ENCODE assay signal across 16 cellular contexts in genomic region chr11:79697905-79698304, GRCh38.
DNase-seq lines count a peak whose midpoint lies in the region; ATAC-seq, FAIRE-seq and TF ChIP-seq lines count a peak whose summit lies in the region.
"Had no signal": no experiment of that assay in that cellular context is flagged by ENCODE, and none has a peak within 500 bp of the region (broad histone marks: within the 10 kb centered on the region; RNA-seq: fewer than 3 reads in every experiment).

No MANE protein-coding gene starts in this region.

- H3K4me3 ChIP-seq in OCI-LY3 (ENCODE audit: low read length), result peak overlapping the region; percentile 9; the same call in 1 of the 2 replicates
- H3K4me3 ChIP-seq: uterus had no signal

- peak overlapping the region; percentile 85 for H3K27ac ChIP-seq in OCI-LY3 (ENCODE audit: low read length)
- H3K27ac ChIP-seq: C4-2B, uterus had no signal

- TF ChIP-seq CTCF in OCI-LY3 (IDR thresholded peaks at IDR 0.05; ENCODE audit: low read depth, low read length), result no peak

- H3K36me3 ChIP-seq in OCI-LY3 (replicated peaks; ENCODE audit: low read depth, low read length), result peaks cover 59% of the 10 kb centered on the region
- H3K36me3 ChIP-seq: uterus had no signal

- H3K4me1 ChIP-seq in OCI-LY3 (ENCODE audit: low read length), result peaks cover 58% of the 10 kb centered on the region
- H3K4me1 ChIP-seq: uterus had no signal

- H2AFZ ChIP-seq in OCI-LY3 (ENCODE audit: low read depth, low read length), result no peak overlapping the region

- peaks cover 17% of the 10 kb centered on the region for H3K79me2 ChIP-seq in OCI-LY3 (ENCODE audit: low read length)

- no peaks in the 10 kb centered on the region for H3K27me3 ChIP-seq in OCI-LY3 (ENCODE audit: low read depth, low read length)
- H3K27me3 ChIP-seq: uterus had no signal

- peaks cover 39% of the 10 kb centered on the region for H3K9me3 ChIP-seq in OCI-LY3 (ENCODE audit: insufficient read depth, low read length)
- H3K9me3 ChIP-seq: uterus had no signal

- no peak for FAIRE-seq in GM12891 (lab: Jason Lieb, UNC)

- no peaks in the 10 kb centered on the region for H4K20me1 ChIP-seq in OCI-LY3 (ENCODE audit: insufficient read depth, low read length)

- ATAC-seq in GM21360 (IDR thresholded peaks at IDR 0.05; ENCODE audit: unreplicated experiment) (peak; percentile 90), HG02885 (IDR thresholded peaks at IDR 0.05; ENCODE audit: poor library complexity, unreplicated experiment) (peak; percentile 86), GM18520 (IDR thresholded peaks at IDR 0.05; ENCODE audit: unreplicated experiment) (no peak)
- ATAC-seq: effector memory CD8-positive, alpha-beta T cell had no signal

- DNase-seq in GM12891 (ENCODE audit: insufficient read length, low spot score) (no peak), NCI-H2227 (lab: John Stamatoyannopoulos, UW; ENCODE audit: unreplicated experiment) (no peak), epidermal melanocyte (ENCODE audit: insufficient read length, low spot score) (no peak), NCI-H524 (lab: John Stamatoyannopoulos, UW) (no peak)
- DNase-seq: activated CD4-positive, CD25-positive, alpha-beta regulatory T cell treated with anti-CD3 and anti-CD28 coated beads, Interleukin-2, amount 50 U/mL, for 72 hours; effector memory CD8-positive, alpha-beta T cell; glutamatergic neuron; H7; NCI-H1694 treated with DMSO at 0.1 percent for 48 hours; NCI-H226; uterus had no signal

- no peak for TF ChIP-seq POLR2A in GM12891 (IDR thresholded peaks at IDR 0.05; ENCODE audit: low read depth, low read length)

- H3K4me2 ChIP-seq in OCI-LY3 (ENCODE audit: low read length), result peak overlapping the region; percentile 57

- H3K9ac ChIP-seq in OCI-LY3 (ENCODE audit: low read length), result peak overlapping the region; percentile 38; the same call in 1 of the 2 replicates

TF ChIP-seq in GM12891, 5 proteins besides CTCF, POLR2A, EP300 and RAD21:
- no peak for TF ChIP-seq POU2F2 (IDR thresholded peaks at IDR 0.05; ENCODE audit: low read depth, low read length)
- TF ChIP-seq SPI1 (IDR thresholded peaks at IDR 0.05; ENCODE audit: low read depth, low read length), result peak; percentile 43
